Comparison of ENCODE assay signal across 9 cellular contexts in genomic region chr16:15899538-15900100, GRCh38. TPM values are rescaled to one million over a fixed set of nuclear protein-coding genes. Genes with fewer than 3 reads are reported as not detected.
DNase-seq lines count a peak whose midpoint lies in the region; ATAC-seq and TF ChIP-seq lines count a peak whose summit lies in the region.
"Had no signal": no experiment of that assay in that cellular context is flagged by ENCODE, and none has a peak within 500 bp of the region (broad histone marks: within the 10 kb centered on the region; RNA-seq: fewer than 3 reads in every experiment).

No MANE protein-coding gene starts in this region.

- H3K4me3 ChIP-seq in SK-N-SH (ENCODE audit: low read depth in 2 of 2, low read length in 1 of 2), result no peak overlapping the region
- no peak overlapping the region for H3K4me3 ChIP-seq in suprapubic skin

- H3K4me1 ChIP-seq in SK-N-SH (ENCODE audit: control insufficient read depth in 1 of 2, insufficient read depth in 2 of 2, low read depth in 1 of 2, low read length in 1 of 2) (no peaks in the 10 kb centered on the region), suprapubic skin (peaks cover 13% of the 10 kb centered on the region)

- H2AFZ ChIP-seq in SK-N-SH (ENCODE audit: low read depth), result no peak overlapping the region

- H3K27ac ChIP-seq in SK-N-SH (ENCODE audit: low read depth in 2 of 2, low read length in 1 of 2) (0 out of 4 replicates have a peak overlapping the region, but pooled peaks of 1 of the 2 experiments have one; percentile 16), suprapubic skin (peak overlapping the region; percentile 67)

- H3K9me2 ChIP-seq in SK-N-SH, result no peaks in the 10 kb centered on the region

- H3K9ac ChIP-seq in SK-N-SH, result no peak overlapping the region

- DNase-seq in NK-92 treated with Interleukin-12 subunit alpha and Interleukin-12 subunit beta, amount 100 ng/mL, for 24 hours (lab: John Stamatoyannopoulos, UW), result peak; percentile 16
- DNase-seq in NK-92 (lab: John Stamatoyannopoulos, UW; ENCODE audit: unreplicated experiment) (no peak), SK-N-SH (no peak), fibroblast of peridontal ligament (ENCODE audit: extremely low read depth) (peak; percentile 71), suprapubic skin (ENCODE audit: low spot score in 2 of 2) (no peak)
- no peak for DNase-seq in effector CD8-positive, alpha-beta T cell (lab: John Stamatoyannopoulos, UW)

- no peak for TF ChIP-seq RAD21 in SK-N-SH (IDR thresholded peaks at IDR 0.05; ENCODE audit: low read length)

- H4K20me1 ChIP-seq in SK-N-SH (ENCODE audit: insufficient read depth), result no peaks in the 10 kb centered on the region

- TF ChIP-seq CTCF in SK-N-SH (IDR thresholded peaks at IDR 0.05) (no peak), suprapubic skin (IDR thresholded peaks at IDR 0.05) (no peak)

- H3K4me2 ChIP-seq in SK-N-SH, result peak overlapping the region; percentile 52; the same call in 1 of the 2 replicates

- peaks cover 9% of the 10 kb centered on the region for H3F3A ChIP-seq in SK-N-SH (replicated peaks; ENCODE audit: insufficient read depth)

- TF ChIP-seq POLR2A in suprapubic skin (IDR thresholded peaks at IDR 0.05), result no peak

- CTCF ChIA-PET in SK-N-SH (lab: Yijun Ruan, JAX), result no interaction called here

- TF ChIP-seq EP300 in SK-N-SH (IDR thresholded peaks at IDR 0.05; ENCODE audit: borderline replicate concordance in 1 of 2, low read depth in 1 of 2, low read length in 1 of 2) (no peak), suprapubic skin (IDR thresholded peaks at IDR 0.05) (no peak)

- POLR2A ChIA-PET in SK-N-SH (lab: Yijun Ruan, JAX), result no interaction called here

- WGBS in SK-N-SH (ENCODE audit: low lambda C conversion rate), result 42% methylated on average over 9 of the region's 9 CpGs
- 44% methylated on average over 9 of the region's 9 CpGs for WGBS in suprapubic skin

- H3K9me3 ChIP-seq in SK-N-SH (no peaks in the 10 kb centered on the region), suprapubic skin (no peaks in the 10 kb centered on the region)

- H3K27me3 ChIP-seq in SK-N-SH (ENCODE audit: insufficient read depth), result no peaks in the 10 kb centered on the region
- H3K27me3 ChIP-seq in suprapubic skin, result no peaks in the 10 kb centered on the region

- no peaks in the 10 kb centered on the region for H3K79me2 ChIP-seq in SK-N-SH (ENCODE audit: insufficient read depth)

- peak; percentile 73 for ATAC-seq in HG02798 (IDR thresholded peaks at IDR 0.05; ENCODE audit: poor library complexity, unreplicated experiment)
- ATAC-seq in HG03469 (IDR thresholded peaks at IDR 0.05; ENCODE audit: unreplicated experiment), result no peak

- H3K36me3 ChIP-seq in SK-N-SH (replicated peaks in 1 of 2; ENCODE audit: control insufficient read depth in 1 of 2, insufficient read depth in 2 of 2, low read length in 1 of 2) (no peaks in the 10 kb centered on the region), suprapubic skin (no peaks in the 10 kb centered on the region)

TF ChIP-seq in SK-N-SH, 30 proteins besides CTCF, POLR2A, EP300 and RAD21 (continues in another document):
- TF ChIP-seq MXI1 (IDR thresholded peaks at IDR 0.05; ENCODE audit: low read depth, low read length) (no peak), PBX3 (IDR thresholded peaks at IDR 0.05) (peak; percentile 40), RXRA (IDR thresholded peaks at IDR 0.05; ENCODE audit: borderline replicate concordance, low read depth) (peak; percentile 38; the same call in 1 of the 2 replicates), TEAD4 (IDR thresholded peaks at IDR 0.05; ENCODE audit: borderline replicate concordance, insufficient read depth) (no peak), ELF1 (IDR thresholded peaks at IDR 0.05) (0 out of 2 replicates have a peak, but pooled peaks have one; percentile 14), NRF1 (IDR thresholded peaks at IDR 0.05; ENCODE audit: low read depth, low read length) (no peak), TAF1 (IDR thresholded peaks at IDR 0.05; ENCODE audit: borderline replicate concordance, low read depth, low read length) (no peak), NFIC (IDR thresholded peaks at IDR 0.05; ENCODE audit: borderline replicate concordance) (peak; percentile 59), USF2 (IDR thresholded peaks at IDR 0.05; ENCODE audit: borderline replicate concordance, low read depth, low read length) (no peak), FOXM1 (IDR thresholded peaks at IDR 0.05; ENCODE audit: low read depth) (no peak), FOXJ3 (CRISPR knock-in tag; IDR thresholded peaks at IDR 0.05) (no peak), IRF3 (IDR thresholded peaks at IDR 0.05; ENCODE audit: low read depth, low read length) (no peak), POLR2AphosphoS5 (IDR thresholded peaks at IDR 0.05; ENCODE audit: low read depth, low read length) (no peak), JUND (IDR thresholded peaks at IDR 0.05) (peak; percentile 65), FOSL2 (IDR thresholded peaks at IDR 0.05; ENCODE audit: borderline replicate concordance, low read depth) (peak; percentile 85), GABPA (IDR thresholded peaks at IDR 0.05; ENCODE audit: low read depth) (peak; percentile 25; the same call in 1 of the 2 replicates), YY1 (IDR thresholded peaks at IDR 0.05; ENCODE audit: low read depth) (no peak), REST (IDR thresholded peaks at IDR 0.05; ENCODE audit: low read depth, low read length) (no peak), RFX5 (IDR thresholded peaks at IDR 0.05; ENCODE audit: low read length) (no peak), TCF12 (IDR thresholded peaks at IDR 0.05) (peak; percentile 73)

RNA-seq across cellular contexts. Expression of gene CEP20, which starts 11.2 kb away (rescaled TPM):
- polyA plus RNA-seq in SK-N-SH (2012; rRNA removed), result 14.8 and 19.5 TPM in 2 replicates
- 28.4 and 33.7 TPM in 2 replicates for polyA plus RNA-seq in SK-N-SH (2012; cell fraction: cytosol; rRNA removed)
- 4.0 and 8.9 TPM in 2 replicates for polyA plus RNA-seq in SK-N-SH (2012; cell fraction: nucleus; rRNA removed)
- 10 to 100 TPM; 31.2 to 45.1 (median 39.5) TPM for total RNA-seq in suprapubic skin

RNA-seq across cellular contexts. Expression of gene MYH11, which starts 42.8 kb away (rescaled TPM):
- 0.02 TPM in 1 of 2 replicates, not detected in the other for polyA plus RNA-seq in SK-N-SH (2012; rRNA removed)
- not detected in 2 replicates for polyA plus RNA-seq in SK-N-SH (2012; cell fraction: cytosol; rRNA removed)
- not detected in 2 replicates for polyA plus RNA-seq in SK-N-SH (2012; cell fraction: nucleus; rRNA removed)
- total RNA-seq in suprapubic skin, result 10 to 100 TPM; 24.2 to 54.8 (median 36.0) TPM
- total RNA-seq: activated CD8-positive, alpha-beta memory T cell treated with anti-CD3 and anti-CD28 coated beads for 36 hours had no signal

RNA-seq across cellular contexts. Expression of gene ABCC1, which starts 49.8 kb away (rescaled TPM):
- 17.7 and 23.7 TPM in 2 replicates for polyA plus RNA-seq in SK-N-SH (2012; rRNA removed)
- polyA plus RNA-seq in SK-N-SH (2012; cell fraction: cytosol; rRNA removed), result 13.4 and 19.1 TPM in 2 replicates
- polyA plus RNA-seq in SK-N-SH (2012; cell fraction: nucleus; rRNA removed), result 49.9 and 61.1 TPM in 2 replicates
- 10 to 100 TPM; 22.1 to 37.4 (median 27.2) TPM for total RNA-seq in suprapubic skin

Comparison
In these comparisons a context has a peak if more than half of its experiments do, and no peak if none do; other contexts are left out.
1. DNase-seq: peak in NK-92 treated with Interleukin-12 subunit alpha and Interleukin-12 subunit beta, amount 100 ng/mL, for 24 hours (single experiment) and fibroblast of peridontal ligament (single experiment); none in NK-92 (single experiment), SK-N-SH (single experiment), suprapubic skin (0 of 2) and effector CD8-positive, alpha-beta T cell (single experiment).